In genomic region chr7:11193888-11194287, GRCh38 we compare ENCODE assay signal across 13 cellular contexts.
DNase-seq lines count a peak whose midpoint lies in the region; ATAC-seq, FAIRE-seq and TF ChIP-seq lines count a peak whose summit lies in the region.
"Had no signal": no experiment of that assay in that cellular context is flagged by ENCODE, and none has a peak within 500 bp of the region (broad histone marks: within the 10 kb centered on the region; RNA-seq: fewer than 3 reads in every experiment).

No MANE protein-coding gene starts in this region.

- H3K9ac ChIP-seq in H1 (replicated peaks in 1 of 4; ENCODE audit: extremely low read depth in 1 of 4, low read depth in 3 of 4, low read length in 3 of 4), result peak overlapping the region in 1 of 4 experiments; percentile 14; a peak in 3 of 7 replicates

- no peak overlapping the region for H3K14ac ChIP-seq in H1 (ENCODE audit: insufficient read length)

- H3K27me3 Mint-ChIP-seq in nephron progenitor cell (ENCODE audit: low read depth, poor library complexity), result no peaks in the 10 kb centered on the region

- intact Hi-C loops in dorsolateral prefrontal cortex (cut with DNase I), result no loop called here

- H3K9me3 ChIP-seq in BE2C, result no peaks in the 10 kb centered on the region
- H3K9me3 ChIP-seq in HEK293 (ENCODE audit: control insufficient read depth, insufficient read depth, low read depth, low read length), result no peaks in the 10 kb centered on the region
- H3K9me3 ChIP-seq in H1 (ENCODE audit: insufficient read depth in 2 of 2, low read depth in 1 of 2, low read length in 1 of 2), result no peaks in the 10 kb centered on the region

- no peak overlapping the region for H2AFZ ChIP-seq in H1 (ENCODE audit: low read length)

- WGBS in H1 (ENCODE audit: extremely low coverage in 1 of 2, insufficient coverage in 1 of 2, insufficient read length in 1 of 2, insufficient replicate concordance in 2 of 2, low coverage in 1 of 2, low lambda C conversion rate in 2 of 2, missing lambda C conversion rate in 1 of 2), 2 experiments, result 73% methylated on average over 2 of the region's 2 CpGs; no CpG with 5 or more reads in 1 of the 2 experiments

- peak overlapping the region; percentile 58 for H3K27ac ChIP-seq in HEK293 (ENCODE audit: extremely low read depth, low read depth, low read length)
- 0 out of 2 replicates have a peak overlapping the region, but pooled peaks have one; percentile 11 for H3K27ac ChIP-seq in H1 (ENCODE audit: low read depth, low read length)
- no peak overlapping the region for H3K27ac ChIP-seq in dorsolateral prefrontal cortex

- CTCF ChIA-PET in HEK293 (lab: Yijun Ruan, JAX), result interaction anchor here (1.0 to 1.5 kb wide), 4 partner anchors 9 to 147 kb away, joined by 4 to 7 read pairs (median 5); no protein-coding TSS in a partner anchor
- CTCF ChIA-PET in H1 (lab: Charles Lee; ENCODE audit: partially characterized antibody), result interaction anchor here (1.1 to 2.6 kb wide), 4 partner anchors 14 to 138 kb away, joined by 4 to 13 read pairs (median 9); no protein-coding TSS in a partner anchor

- no peak overlapping the region; the same call in 1 of the 2 replicates for H3K18ac ChIP-seq in H1 (ENCODE audit: extremely low read depth, low read length)

- peak overlapping the region; percentile 79 for H3K4me3 Mint-ChIP-seq in nephron progenitor cell
- no peak overlapping the region for H3K4me3 Mint-ChIP-seq in stimulated activated effector memory CD8-positive, alpha-beta T cell treated with anti-CD3 and anti-CD28 coated beads, Interleukin-12 subunit alpha, Interleukin-12 subunit beta, amount 100 ng/mL, for 72 hours
- H3K4me3 Mint-ChIP-seq: CD8-positive, alpha-beta memory T cell; central memory CD8-positive, alpha-beta T cell had no signal

- H3K23me2 ChIP-seq in H1 (ENCODE audit: low read depth, low read length), result 0 out of 2 replicates have a peak, but pooled peaks cover 2% of the 10 kb centered on the region

- no peak overlapping the region for H3K56ac ChIP-seq in H1 (replicated peaks; ENCODE audit: insufficient read length, low read depth, low read length)

- no peak for ATAC-seq in stimulated activated effector memory CD8-positive, alpha-beta T cell treated with anti-CD3 and anti-CD28 coated beads, Interleukin-12 subunit alpha, Interleukin-12 subunit beta, amount 100 ng/mL, for 72 hours
- ATAC-seq in GM18907 (IDR thresholded peaks at IDR 0.05; ENCODE audit: unreplicated experiment), result no peak

- no peaks in the 10 kb centered on the region for H4K20me1 ChIP-seq in H1 (replicated peaks in 1 of 2; ENCODE audit: control insufficient read depth in 1 of 2, insufficient read depth in 2 of 2, low read length in 2 of 2)

- no peak overlapping the region for H2BK20ac ChIP-seq in H1 (ENCODE audit: low read length)

- no peak overlapping the region for H2BK120ac ChIP-seq in H1 (replicated peaks; ENCODE audit: low read depth, low read length)

- FAIRE-seq in H1 (lab: Jason Lieb, UNC), result no peak

- H3K4me1 ChIP-seq in BE2C, result no peaks in the 10 kb centered on the region; the same call in none of the 2 replicates
- H3K4me1 ChIP-seq in HEK293 (ENCODE audit: control insufficient read depth, insufficient read depth, low read length), result peaks cover 16% of the 10 kb centered on the region
- peaks cover 6 to 14% (median 12%) of the 10 kb centered on the region in 4 experiments for H3K4me1 ChIP-seq in H1 (replicated peaks in 1 of 4; ENCODE audit: control insufficient read depth in 3 of 4, insufficient read depth in 4 of 4, low read length in 3 of 4)

- POLR2A ChIA-PET in HEK293 (lab: Yijun Ruan, JAX), result no interaction called here
- POLR2A ChIA-PET in H1 (lab: Charles Lee; ENCODE audit: partially characterized antibody), result interaction anchor here (1.0 to 1.5 kb wide), 3 partner anchors 11 to 221 kb away, joined by 4 to 5 read pairs (median 5); partner anchors contain the start of gene PHF14

- H3K4me1 Mint-ChIP-seq in nephron progenitor cell, result peaks cover 49% of the 10 kb centered on the region
- H3K4me1 Mint-ChIP-seq in stimulated activated effector memory CD8-positive, alpha-beta T cell treated with anti-CD3 and anti-CD28 coated beads, Interleukin-12 subunit alpha, Interleukin-12 subunit beta, amount 100 ng/mL, for 72 hours, result peaks cover 8% of the 10 kb centered on the region
- H3K4me1 Mint-ChIP-seq: CD8-positive, alpha-beta memory T cell; central memory CD8-positive, alpha-beta T cell had no signal

- H3K36me3 ChIP-seq in BE2C (no peaks in the 10 kb centered on the region), HEK293 (ENCODE audit: control insufficient read depth in 2 of 2, insufficient read depth in 1 of 2, low read length in 2 of 2) (no peaks in the 10 kb centered on the region), H1 (ENCODE audit: control insufficient read depth in 2 of 4, insufficient read depth in 4 of 4, low read length in 3 of 4) (no peaks in the 10 kb centered on the region)

- no peaks in the 10 kb centered on the region for H3K36me3 Mint-ChIP-seq in nephron progenitor cell (ENCODE audit: low read depth)
- H3K36me3 Mint-ChIP-seq in stimulated activated effector memory CD8-positive, alpha-beta T cell treated with anti-CD3 and anti-CD28 coated beads, Interleukin-12 subunit alpha, Interleukin-12 subunit beta, amount 100 ng/mL, for 72 hours, result no peaks in the 10 kb centered on the region

- no peak overlapping the region for H4K8ac ChIP-seq in H1 (ENCODE audit: extremely low read depth, insufficient read depth, low read length)

- H3K4me2 ChIP-seq in H1 (ENCODE audit: insufficient read depth in 1 of 2, low read depth in 2 of 2, low read length in 2 of 2), result peak overlapping the region; percentile 67 to 97; a peak in 3 of 4 replicates

- no peaks in the 10 kb centered on the region for H3K79me1 ChIP-seq in H1 (ENCODE audit: low read depth, low read length)

- no peak for TF ChIP-seq POLR2A in H1 (IDR thresholded peaks at IDR 0.05; ENCODE audit: control extremely low read depth in 1 of 2, low read depth in 2 of 2, low read length in 2 of 2)

- no peak overlapping the region for H2BK5ac ChIP-seq in H1 (ENCODE audit: low read depth, low read length)

- no peak for TF ChIP-seq CTCF in BE2C (IDR thresholded peaks at IDR 0.05; ENCODE audit: low read depth, low read length)
- no peak for TF ChIP-seq CTCF in HEK293 (tag by site-specific recombination; IDR thresholded peaks at IDR 0.05)
- no peak for TF ChIP-seq CTCF in H1 (IDR thresholded peaks at IDR 0.05; ENCODE audit: control extremely low read depth in 1 of 3, insufficient read depth in 1 of 3, low read depth in 1 of 3, low read length in 3 of 3)
- TF ChIP-seq CTCF in nephron progenitor cell (IDR thresholded peaks at IDR 0.05), result no peak
- TF ChIP-seq CTCF in dorsolateral prefrontal cortex (IDR thresholded peaks at IDR 0.05 in 54 of 56, conservative IDR thresholded peaks at IDR 0.05 in 2 of 56; ENCODE audit: low read depth in 1 of 56, partially characterized antibody in 56 of 56), result no peak

- H3K4ac ChIP-seq in H1 (replicated peaks; ENCODE audit: insufficient read length, low read depth, low read length), result no peak overlapping the region

- H2BK15ac ChIP-seq in H1 (ENCODE audit: low read length), result no peak overlapping the region

- TF ChIP-seq EP300 in H1 (IDR thresholded peaks at IDR 0.05; ENCODE audit: borderline replicate concordance in 1 of 2, low read depth in 2 of 2, low read length in 2 of 2), result no peak

- H2AK5ac ChIP-seq in H1 (ENCODE audit: low read depth, low read length), result no peak overlapping the region

- no peak overlapping the region for H4K5ac ChIP-seq in H1 (ENCODE audit: insufficient read length, low read depth, low read length)

- H3K27me3 ChIP-seq in BE2C, result no peaks in the 10 kb centered on the region
- peaks cover 0 to 1% (median 0%) of the 10 kb centered on the region in 4 experiments; a peak in 1 of 7 replicates for H3K27me3 ChIP-seq in H1 (replicated peaks in 1 of 4; ENCODE audit: control insufficient read depth in 3 of 4, extremely low read depth in 1 of 4, insufficient read depth in 3 of 4, low read length in 3 of 4)
- H3K27me3 ChIP-seq in dorsolateral prefrontal cortex, result no peaks in the 10 kb centered on the region

- no peak overlapping the region for H4K91ac ChIP-seq in H1 (replicated peaks; ENCODE audit: insufficient read length, low read length)

- H3K27ac Mint-ChIP-seq in nephron progenitor cell, result peak overlapping the region; percentile 96
- H3K27ac Mint-ChIP-seq in stimulated activated effector memory CD8-positive, alpha-beta T cell treated with anti-CD3 and anti-CD28 coated beads, Interleukin-12 subunit alpha, Interleukin-12 subunit beta, amount 100 ng/mL, for 72 hours, result no peak overlapping the region
- H3K27ac Mint-ChIP-seq: CD8-positive, alpha-beta memory T cell had no signal

- no peak overlapping the region for H3K23ac ChIP-seq in H1 (ENCODE audit: insufficient read length)

- peak overlapping the region; percentile 58 for H3K4me3 ChIP-seq in BE2C (ENCODE audit: low read depth, low read length)
- H3K4me3 ChIP-seq in HEK293 (ENCODE audit: low read depth, low read length), result no peak overlapping the region
- H3K4me3 ChIP-seq in H1 (ENCODE audit: extremely low read depth in 1 of 4, insufficient read depth in 2 of 4, low read depth in 3 of 4, low read length in 4 of 4), result peak overlapping the region in 1 of 4 experiments; percentile 54; a peak in 4 of 8 replicates
- H3K4me3 ChIP-seq in dorsolateral prefrontal cortex, result peak overlapping the region in 27 of 59 donors; percentile 15 to 67 (median 54)

- no peak overlapping the region for H2BK12ac ChIP-seq in H1 (ENCODE audit: low read depth, low read length)

- H3K79me2 ChIP-seq in H1 (ENCODE audit: control insufficient read depth in 1 of 2, insufficient read depth in 2 of 2, low read length in 2 of 2), result no peaks in the 10 kb centered on the region

- no peak for DNase-seq in BE2C
- DNase-seq in H1 (ENCODE audit: low read depth in 1 of 2, low spot score in 2 of 2), result no peak
- DNase-seq in nephron progenitor cell, result no peak
- DNase-seq in stimulated activated effector memory CD8-positive, alpha-beta T cell treated with anti-CD3 and anti-CD28 coated beads, Interleukin-12 subunit alpha, Interleukin-12 subunit beta, amount 100 ng/mL, for 72 hours (ENCODE audit: low spot score in 2 of 2), result no peak
- DNase-seq in stimulated activated CD4-positive, alpha-beta T cell treated with anti-CD3 and anti-CD28 coated beads, Interleukin-1b, Interleukin-23, amount 100 ng/mL, for 48 hours, result no peak
- DNase-seq in dorsolateral prefrontal cortex, result no peak
- DNase-seq: activated naive CD4-positive, alpha-beta T cell treated with anti-CD3 and anti-CD28 coated beads, Interleukin-2, amount 50 U/mL, for 16 hours; CD8-positive, alpha-beta memory T cell; erythroblast; T1000 had no signal

- TF ChIP-seq RAD21 in H1 (IDR thresholded peaks at IDR 0.05 in 1 of 2, conservative IDR thresholded peaks at IDR 0.05 in 1 of 2; ENCODE audit: low read depth in 2 of 2, low read length in 2 of 2), result no peak

- H3K9me3 Mint-ChIP-seq in nephron progenitor cell, result peaks cover 11% of the 10 kb centered on the region
- H3K9me3 Mint-ChIP-seq in stimulated activated effector memory CD8-positive, alpha-beta T cell treated with anti-CD3 and anti-CD28 coated beads, Interleukin-12 subunit alpha, Interleukin-12 subunit beta, amount 100 ng/mL, for 72 hours, result no peaks in the 10 kb centered on the region
- H3K9me3 Mint-ChIP-seq: CD8-positive, alpha-beta memory T cell; central memory CD8-positive, alpha-beta T cell had no signal

TF ChIP-seq in HEK293, 187 proteins besides CTCF, POLR2A, EP300 and RAD21 (continues in another document):
- TF ChIP-seq ZNF132 (tag by site-specific recombination; IDR thresholded peaks at IDR 0.05; ENCODE audit: borderline replicate concordance), result no peak

Comparison
In these comparisons a context has a peak if more than half of its experiments do, and no peak if none do; other contexts are left out.
1. H3K27ac ChIP-seq: peak in HEK293 (single experiment) and H1 (single experiment); none in dorsolateral prefrontal cortex (0 of 59).